Comparison of ENCODE assay signal across 8 cellular contexts in genomic region chr10:108911814-108912541, GRCh38.
DNase-seq lines count a peak whose midpoint lies in the region; ATAC-seq and TF ChIP-seq lines count a peak whose summit lies in the region.

No MANE protein-coding gene starts in this region.

- H3K4me3 ChIP-seq in heart right ventricle: peak overlapping the region in 9 of 10 donors; percentile 16 to 57 (median 48)
- peak overlapping the region; percentile 75 for H3K4me3 ChIP-seq in trophoblast cell (ENCODE audit: low read depth, low read length)
- H3K4me3 ChIP-seq in naive thymus-derived CD4-positive, alpha-beta T cell (ENCODE audit: low read length): no peak overlapping the region

- intact Hi-C loops in heart right ventricle (cut with DNase I): no loop called here
- intact Hi-C loops in naive thymus-derived CD4-positive, alpha-beta T cell (cut with micrococcal nuclease): no loop called here

- H3K18ac ChIP-seq in trophoblast cell (ENCODE audit: low read length): no peak overlapping the region

- H4K91ac ChIP-seq in trophoblast cell (ENCODE audit: low read depth, low read length): peak overlapping the region; percentile 58

- H3K14ac ChIP-seq in trophoblast cell (ENCODE audit: low read length): peak overlapping the region; percentile 35

- H3K27ac Mint-ChIP-seq in naive thymus-derived CD4-positive, alpha-beta T cell: no peak overlapping the region

- WGBS in heart right ventricle, 2 donors: 0% methylated on average over 47 of the region's 47 CpGs
- WGBS in trophoblast cell (ENCODE audit: extremely low coverage, insufficient coverage, insufficient read length): no CpG with 5 or more reads among the region's 47 CpGs

- no peak overlapping the region for H2AK5ac ChIP-seq in trophoblast cell (ENCODE audit: low read length)

- peak overlapping the region; percentile 63 for H3K9ac ChIP-seq in trophoblast cell (ENCODE audit: low read length)

- H3K4me2 ChIP-seq in trophoblast cell (ENCODE audit: low read length): peak overlapping the region; percentile 98

- H3K4me1 ChIP-seq in heart right ventricle: peaks cover 0 to 7% (median 0%) of the 10 kb centered on the region in 9 donors
- no peaks in the 10 kb centered on the region for H3K4me1 ChIP-seq in trophoblast cell (ENCODE audit: control insufficient read depth in 1 of 2, insufficient read depth in 2 of 2, low read length in 2 of 2)
- H3K4me1 ChIP-seq in naive thymus-derived CD4-positive, alpha-beta T cell (ENCODE audit: control insufficient read depth in 2 of 2, insufficient read depth in 2 of 2, low read length in 2 of 2): no peaks in the 10 kb centered on the region

- peak; percentile 79 for DNase-seq in T1000 (lab: John Stamatoyannopoulos, UW)
- DNase-seq in heart right ventricle: peak; percentile 25 to 27
- DNase-seq in trophoblast cell: peak in 1 of 2 donors; percentile 26
- DNase-seq in stimulated activated CD4-positive, alpha-beta T cell treated with anti-CD3 and anti-CD28 coated beads, Interleukin-4, amount 100 ng/mL, for 1 hour: no peak
- no peak for DNase-seq in naive thymus-derived CD4-positive, alpha-beta T cell

- no peaks in the 10 kb centered on the region for H3K4me1 Mint-ChIP-seq in naive thymus-derived CD4-positive, alpha-beta T cell

- peak; percentile 57 for ATAC-seq in HG02763 (IDR thresholded peaks at IDR 0.05; ENCODE audit: unreplicated experiment)
- ATAC-seq in heart right ventricle: peak; percentile 64 to 87 (median 73)
- ATAC-seq in naive thymus-derived CD4-positive, alpha-beta T cell: no peak
- no peak for ATAC-seq in HG02840 (IDR thresholded peaks at IDR 0.05; ENCODE audit: low FRiP score, unreplicated experiment)

- peak overlapping the region; percentile 41 for H4K8ac ChIP-seq in trophoblast cell (ENCODE audit: low read depth, low read length)

- TF ChIP-seq CTCF in GM12873 (IDR thresholded peaks at IDR 0.05; ENCODE audit: insufficient read depth, low read depth, low read length, missing control alignments): peak; percentile 54
- peak in 7 of 9 donors; percentile 27 to 50 (median 40) for TF ChIP-seq CTCF in heart right ventricle (IDR thresholded peaks at IDR 0.05)

- no peaks in the 10 kb centered on the region for H3K36me3 ChIP-seq in heart right ventricle
- H3K36me3 ChIP-seq in trophoblast cell (ENCODE audit: control insufficient read depth in 1 of 2, insufficient read depth in 2 of 2, low read length in 2 of 2): no peaks in the 10 kb centered on the region
- H3K36me3 ChIP-seq in naive thymus-derived CD4-positive, alpha-beta T cell (ENCODE audit: control insufficient read depth in 2 of 3, insufficient read depth in 3 of 3, low read length in 3 of 3): no peaks in the 10 kb centered on the region

- peak overlapping the region; percentile 56 for H4K12ac ChIP-seq in trophoblast cell (ENCODE audit: low read depth, low read length)

- H3K4ac ChIP-seq in trophoblast cell (ENCODE audit: low read depth, low read length): no peak overlapping the region

- H3K79me1 ChIP-seq in trophoblast cell (ENCODE audit: low read length): peaks cover 4% of the 10 kb centered on the region

- peaks cover 0 to 18% (median 3%) of the 10 kb centered on the region in 11 donors for H3K9me3 Mint-ChIP-seq in naive thymus-derived CD4-positive, alpha-beta T cell

- no peaks in the 10 kb centered on the region for H3K9me3 ChIP-seq in heart right ventricle
- H3K9me3 ChIP-seq in trophoblast cell (ENCODE audit: insufficient read depth, low read depth, low read length): no peaks in the 10 kb centered on the region
- H3K9me3 ChIP-seq in naive thymus-derived CD4-positive, alpha-beta T cell (ENCODE audit: control insufficient read depth in 2 of 3, low read length in 3 of 3): no peaks in the 10 kb centered on the region

- no peaks in the 10 kb centered on the region for H3K79me2 ChIP-seq in trophoblast cell (ENCODE audit: control insufficient read depth, insufficient read depth, low read length, poor library complexity)

- no peak overlapping the region for H3K23ac ChIP-seq in trophoblast cell (ENCODE audit: low read length)

- H2BK5ac ChIP-seq in trophoblast cell (ENCODE audit: low read depth, low read length, poor library complexity): no peak overlapping the region

- POLR2A ChIA-PET in naive thymus-derived CD4-positive, alpha-beta T cell (lab: Charles Lee): no interaction called here

- CTCF ChIA-PET in naive thymus-derived CD4-positive, alpha-beta T cell (lab: Charles Lee): no interaction called here

- H2BK120ac ChIP-seq in trophoblast cell (ENCODE audit: insufficient read depth, low read length, poor library complexity): peak overlapping the region; percentile 60

- no peak overlapping the region for H3K4me3 Mint-ChIP-seq in naive thymus-derived CD4-positive, alpha-beta T cell

- H2BK12ac ChIP-seq in trophoblast cell (ENCODE audit: low read length): peak overlapping the region; percentile 34

- peak overlapping the region; percentile 80 for H2AFZ ChIP-seq in trophoblast cell (ENCODE audit: insufficient read depth, low read length, poor library complexity)

- H3K36me3 Mint-ChIP-seq in naive thymus-derived CD4-positive, alpha-beta T cell: peaks cover 0 to 4% (median 0%) of the 10 kb centered on the region in 5 donors

- H3K27me3 Mint-ChIP-seq in naive thymus-derived CD4-positive, alpha-beta T cell: peaks cover 3 to 22% (median 19%) of the 10 kb centered on the region in 5 donors

- peaks cover 0 to 48% (median 21%) of the 10 kb centered on the region in 7 donors for H3K27me3 ChIP-seq in heart right ventricle
- no peaks in the 10 kb centered on the region for H3K27me3 ChIP-seq in trophoblast cell (ENCODE audit: insufficient read depth, low read length)
- no peaks in the 10 kb centered on the region for H3K27me3 ChIP-seq in naive thymus-derived CD4-positive, alpha-beta T cell (ENCODE audit: control insufficient read depth in 2 of 2, insufficient read depth in 2 of 2, low read length in 2 of 2)

- H3K27ac ChIP-seq in heart right ventricle (no peak overlapping the region), trophoblast cell (ENCODE audit: low read depth, low read length) (no peak overlapping the region)
- H3K27ac ChIP-seq in naive thymus-derived CD4-positive, alpha-beta T cell (ENCODE audit: low read depth, low read length): no peak overlapping the region

Comparison
In these comparisons a context has a peak if more than half of its experiments do, and no peak if none do; other contexts are left out.
1. ATAC-seq: peak in HG02763 (single experiment) and heart right ventricle (8 of 8); none in naive thymus-derived CD4-positive, alpha-beta T cell (single experiment) and HG02840 (single experiment).
2. DNase-seq: peak in T1000 (single experiment) and heart right ventricle (2 of 2); none in stimulated activated CD4-positive, alpha-beta T cell treated with anti-CD3 and anti-CD28 coated beads, Interleukin-4, amount 100 ng/mL, for 1 hour (single experiment) and naive thymus-derived CD4-positive, alpha-beta T cell (0 of 9).